Comparison of ENCODE assay signal across 24 cellular contexts in genomic region chr4:108971473-108971872, GRCh38.
DNase-seq lines count a peak whose midpoint lies in the region; ATAC-seq and TF ChIP-seq lines count a peak whose summit lies in the region.
"Had no signal": no experiment of that assay in that cellular context is flagged by ENCODE, and none has a peak within 500 bp of the region (broad histone marks: within the 10 kb centered on the region; RNA-seq: fewer than 3 reads in every experiment).

No MANE protein-coding gene starts in this region.

- DNase-seq in activated CD4-positive, alpha-beta T cell treated with anti-CD3 and anti-CD28 coated beads, Interleukin-2, amount 10 ng/mL, durations not matched to agents 7 days and 5 days, result no peak
- no peak for DNase-seq in activated CD4-positive, alpha-beta T cell treated with anti-CD3 and anti-CD28 coated beads, Interleukin-2, amount 50 U/mL, for 4 hours
- DNase-seq in activated naive CD8-positive, alpha-beta T cell treated with anti-CD3 and anti-CD28 coated beads, Interleukin-2, amount 10 ng/mL, durations not matched to agents 7 days and 5 days, result no peak
- DNase-seq in omental fat pad (ENCODE audit: low spot score), result no peak
- DNase-seq: Calu3; CD8-positive, alpha-beta T cell; DMS53; EL; H9; IMR-90; Karpas-422; MG63; NCI-H1048; NCI-H1436 treated with DMSO at 0.1 percent for 48 hours; NCI-H2029; NCI-H2171 treated with DMSO at 0.1 percent for 48 hours; NCI-H446; NCI-H526 treated with DMSO at 0.1 percent for 48 hours had no signal

- POLR2A ChIA-PET in activated CD4-positive, alpha-beta T cell treated with anti-CD3 and anti-CD28 coated beads, Interleukin-2, amount 10 ng/mL, durations not matched to agents 7 days and 5 days (lab: Charles Lee), result no interaction called here
- POLR2A ChIA-PET in HEK293 (lab: Yijun Ruan, JAX), result no interaction called here
- POLR2A ChIA-PET in activated naive CD8-positive, alpha-beta T cell treated with anti-CD3 and anti-CD28 coated beads, Interleukin-2, amount 10 ng/mL, durations not matched to agents 7 days and 5 days (lab: Charles Lee), result no interaction called here

- H3K4me3 ChIP-seq in HEK293 (ENCODE audit: low read depth, low read length), result no peak overlapping the region
- H3K4me3 ChIP-seq: BLaER1, GM12878, MG63 had no signal

- TF ChIP-seq CTCF in HEK293 (tag by site-specific recombination; IDR thresholded peaks at IDR 0.05) (no peak), omental fat pad (IDR thresholded peaks at IDR 0.05) (no peak)

- no peak overlapping the region for H3K27ac ChIP-seq in HEK293 (ENCODE audit: extremely low read depth, low read depth, low read length)
- H3K27ac ChIP-seq: BLaER1 had no signal

- no peaks in the 10 kb centered on the region for H3K27me3 Mint-ChIP-seq in activated CD4-positive, alpha-beta T cell treated with anti-CD3 and anti-CD28 coated beads, Interleukin-2, amount 10 ng/mL, durations not matched to agents 7 days and 5 days
- no peaks in the 10 kb centered on the region for H3K27me3 Mint-ChIP-seq in T-helper 1 cell treated with Interleukin-12 subunit alpha and Interleukin-12 subunit beta and Interleukin-4 antibody, amounts not matched to agents 30 μg/mL and 1 μg/mL, for 36 hours (ENCODE audit: low read depth)
- no peaks in the 10 kb centered on the region for H3K27me3 Mint-ChIP-seq in activated naive CD8-positive, alpha-beta T cell treated with anti-CD3 and anti-CD28 coated beads, Interleukin-2, amount 10 ng/mL, durations not matched to agents 7 days and 5 days

- no peaks in the 10 kb centered on the region for H3K4me1 ChIP-seq in HEK293 (ENCODE audit: control insufficient read depth, insufficient read depth, low read length)
- H3K4me1 ChIP-seq: BLaER1 had no signal

- ATAC-seq in activated naive CD8-positive, alpha-beta T cell treated with anti-CD3 and anti-CD28 coated beads, Interleukin-2, amount 10 ng/mL, durations not matched to agents 7 days and 5 days (ENCODE audit: low read depth), result no peak
- ATAC-seq in HG02852 (IDR thresholded peaks at IDR 0.05; ENCODE audit: unreplicated experiment) (no peak), omental fat pad (ENCODE audit: low FRiP score) (no peak)
- ATAC-seq: CD8-positive, alpha-beta T cell; GM12878; Right ventricle myocardium inferior had no signal

- no peaks in the 10 kb centered on the region for H3K36me3 ChIP-seq in HEK293 (ENCODE audit: control insufficient read depth in 2 of 2, insufficient read depth in 1 of 2, low read length in 2 of 2)
- H3K36me3 ChIP-seq: BLaER1, MG63 had no signal

- peaks cover 39% of the 10 kb centered on the region for H3K4me1 Mint-ChIP-seq in activated CD4-positive, alpha-beta T cell treated with anti-CD3 and anti-CD28 coated beads, Interleukin-2, amount 10 ng/mL, durations not matched to agents 7 days and 5 days
- peaks cover 28% of the 10 kb centered on the region for H3K4me1 Mint-ChIP-seq in T-helper 1 cell treated with Interleukin-12 subunit alpha and Interleukin-12 subunit beta and Interleukin-4 antibody, amounts not matched to agents 30 μg/mL and 1 μg/mL, for 36 hours (ENCODE audit: low read depth)
- H3K4me1 Mint-ChIP-seq in activated naive CD8-positive, alpha-beta T cell treated with anti-CD3 and anti-CD28 coated beads, Interleukin-2, amount 10 ng/mL, durations not matched to agents 7 days and 5 days, result peaks cover 30% of the 10 kb centered on the region
- H3K4me1 Mint-ChIP-seq: H9 had no signal

- peaks cover 46% of the 10 kb centered on the region for H3K36me3 Mint-ChIP-seq in activated CD4-positive, alpha-beta T cell treated with anti-CD3 and anti-CD28 coated beads, Interleukin-2, amount 10 ng/mL, durations not matched to agents 7 days and 5 days (ENCODE audit: low read depth)
- peaks cover 26% of the 10 kb centered on the region for H3K36me3 Mint-ChIP-seq in T-helper 1 cell treated with Interleukin-12 subunit alpha and Interleukin-12 subunit beta and Interleukin-4 antibody, amounts not matched to agents 30 μg/mL and 1 μg/mL, for 36 hours (ENCODE audit: low read depth)
- peaks cover 53% of the 10 kb centered on the region for H3K36me3 Mint-ChIP-seq in activated naive CD8-positive, alpha-beta T cell treated with anti-CD3 and anti-CD28 coated beads, Interleukin-2, amount 10 ng/mL, durations not matched to agents 7 days and 5 days
- H3K36me3 Mint-ChIP-seq: CD8-positive, alpha-beta T cell had no signal

- no peaks in the 10 kb centered on the region for H3K9me3 ChIP-seq in HEK293 (ENCODE audit: control insufficient read depth, insufficient read depth, low read depth, low read length)
- H3K9me3 ChIP-seq: BLaER1, MG63 had no signal

- H3K4me3 Mint-ChIP-seq in activated CD4-positive, alpha-beta T cell treated with anti-CD3 and anti-CD28 coated beads, Interleukin-2, amount 10 ng/mL, durations not matched to agents 7 days and 5 days, result no peak overlapping the region
- H3K4me3 Mint-ChIP-seq in T-helper 1 cell treated with Interleukin-12 subunit alpha and Interleukin-12 subunit beta and Interleukin-4 antibody, amounts not matched to agents 30 μg/mL and 1 μg/mL, for 36 hours, result no peak overlapping the region
- H3K4me3 Mint-ChIP-seq in activated naive CD8-positive, alpha-beta T cell treated with anti-CD3 and anti-CD28 coated beads, Interleukin-2, amount 10 ng/mL, durations not matched to agents 7 days and 5 days, result peak overlapping the region; percentile 21
- H3K4me3 Mint-ChIP-seq: CD8-positive, alpha-beta T cell; H9 had no signal

- CTCF ChIA-PET in activated CD4-positive, alpha-beta T cell treated with anti-CD3 and anti-CD28 coated beads, Interleukin-2, amount 10 ng/mL, durations not matched to agents 7 days and 5 days (lab: Charles Lee), result interaction anchor here (1.6 kb wide), 1 partner anchor 9 kb away, joined by 4 read pairs; no protein-coding TSS in a partner anchor
- CTCF ChIA-PET in HEK293 (lab: Yijun Ruan, JAX), result no interaction called here

- peak overlapping the region; percentile 88 for H3K27ac Mint-ChIP-seq in activated CD4-positive, alpha-beta T cell treated with anti-CD3 and anti-CD28 coated beads, Interleukin-2, amount 10 ng/mL, durations not matched to agents 7 days and 5 days
- peak overlapping the region; percentile 68 for H3K27ac Mint-ChIP-seq in T-helper 1 cell treated with Interleukin-12 subunit alpha and Interleukin-12 subunit beta and Interleukin-4 antibody, amounts not matched to agents 30 μg/mL and 1 μg/mL, for 36 hours
- peak overlapping the region; percentile 97 for H3K27ac Mint-ChIP-seq in activated naive CD8-positive, alpha-beta T cell treated with anti-CD3 and anti-CD28 coated beads, Interleukin-2, amount 10 ng/mL, durations not matched to agents 7 days and 5 days
- H3K27ac Mint-ChIP-seq: CD8-positive, alpha-beta T cell; H9 had no signal

- H3K9me3 Mint-ChIP-seq in activated CD4-positive, alpha-beta T cell treated with anti-CD3 and anti-CD28 coated beads, Interleukin-2, amount 10 ng/mL, durations not matched to agents 7 days and 5 days, result peaks cover 30% of the 10 kb centered on the region
- peaks cover 26% of the 10 kb centered on the region for H3K9me3 Mint-ChIP-seq in T-helper 1 cell treated with Interleukin-12 subunit alpha and Interleukin-12 subunit beta and Interleukin-4 antibody, amounts not matched to agents 30 μg/mL and 1 μg/mL, for 36 hours
- H3K9me3 Mint-ChIP-seq in activated naive CD8-positive, alpha-beta T cell treated with anti-CD3 and anti-CD28 coated beads, Interleukin-2, amount 10 ng/mL, durations not matched to agents 7 days and 5 days, result peaks cover 26% of the 10 kb centered on the region
- H3K9me3 Mint-ChIP-seq: CD8-positive, alpha-beta T cell; H9 had no signal

TF ChIP-seq in HEK293, 187 proteins besides CTCF, POLR2A, EP300 and RAD21 (continues in another document):
- TF ChIP-seq FEZF1 (tag by site-specific recombination; IDR thresholded peaks at IDR 0.05) (peak; percentile 55), HOXD13 (CRISPR knock-in tag; IDR thresholded peaks at IDR 0.05; ENCODE audit: borderline replicate concordance) (no peak), WT1 (tag by site-specific recombination; IDR thresholded peaks at IDR 0.05) (no peak), ZNF311 (tag by site-specific recombination; IDR thresholded peaks at IDR 0.05; ENCODE audit: borderline replicate concordance) (no peak), MZF1 (tag by site-specific recombination; IDR thresholded peaks at IDR 0.05; ENCODE audit: borderline replicate concordance) (peak; percentile 79), ZNF692 (tag by site-specific recombination; IDR thresholded peaks at IDR 0.05) (no peak), ZNF701 (tag by site-specific recombination; IDR thresholded peaks at IDR 0.05) (no peak), ZNF777 (tag by site-specific recombination; IDR thresholded peaks at IDR 0.05; ENCODE audit: borderline replicate concordance) (no peak), SP3 (tag by site-specific recombination; IDR thresholded peaks at IDR 0.05) (no peak), ZNF335 (tag by site-specific recombination; conservative IDR thresholded peaks at IDR 0.05) (no peak), ZNF610 (tag by site-specific recombination; IDR thresholded peaks at IDR 0.05; ENCODE audit: borderline replicate concordance) (0 out of 2 replicates have a peak, but pooled peaks have one; percentile 41), KLF16 (tag by site-specific recombination; IDR thresholded peaks at IDR 0.05) (no peak), KLF8 (tag by site-specific recombination; IDR thresholded peaks at IDR 0.05) (0 out of 2 replicates have a peak, but pooled peaks have one; percentile 29)
